In genomic region chr3:157981819-157982218, GRCh38 we compare ENCODE assay signal across 32 cellular contexts.
A peak's percentile ranks its signal among the peaks of the same experiment; 100 is the strongest.
DNase-seq lines count a peak whose midpoint lies in the region; ATAC-seq and TF ChIP-seq lines count a peak whose summit lies in the region.
"Had no signal": no experiment of that assay in that cellular context is flagged by ENCODE, and none has a peak within 500 bp of the region (broad histone marks: within the 10 kb centered on the region; RNA-seq: fewer than 3 reads in every experiment).

No MANE protein-coding gene starts in this region.

- dilution Hi-C loops in mammary epithelial cell (cut with HindIII; ENCODE audit: low sequenced_read_pairs): no loop called here

- H3K14ac ChIP-seq in trophoblast cell (ENCODE audit: low read length): no peak overlapping the region

- H3K79me2 ChIP-seq in mammary epithelial cell (ENCODE audit: insufficient read depth, low read length): no peaks in the 10 kb centered on the region
- no peaks in the 10 kb centered on the region for H3K79me2 ChIP-seq in trophoblast cell (ENCODE audit: control insufficient read depth, insufficient read depth, low read length, poor library complexity)

- no peak overlapping the region for H3K4ac ChIP-seq in trophoblast cell (ENCODE audit: low read depth, low read length)

- H3K9ac ChIP-seq in mammary epithelial cell (ENCODE audit: insufficient read depth, low read length): no peak overlapping the region
- no peak overlapping the region for H3K9ac ChIP-seq in trophoblast cell (ENCODE audit: low read length)

- H3K27ac ChIP-seq in mammary epithelial cell (ENCODE audit: insufficient read depth, low read depth, low read length) (no peak overlapping the region), trophoblast cell (ENCODE audit: low read depth, low read length) (no peak overlapping the region)
- H3K27ac ChIP-seq: HL-60, left ventricle myocardium inferior, right atrium auricular region, thoracic aorta, vagina, WERI-Rb-1 had no signal

- intact Hi-C loops in mammary epithelial cell (cut with micrococcal nuclease) (no loop called here), sciatic nerve (cut with DNase I) (no loop called here)

- H4K8ac ChIP-seq in trophoblast cell (ENCODE audit: low read depth, low read length): no peak overlapping the region

- H3K4me2 ChIP-seq in mammary epithelial cell (ENCODE audit: insufficient read depth, low read depth, low read length): no peak overlapping the region
- no peak overlapping the region for H3K4me2 ChIP-seq in trophoblast cell (ENCODE audit: low read length)

- no peak overlapping the region for H2BK12ac ChIP-seq in trophoblast cell (ENCODE audit: low read length)

- no peak overlapping the region for H2BK120ac ChIP-seq in trophoblast cell (ENCODE audit: insufficient read depth, low read length, poor library complexity)

- H3K36me3 ChIP-seq in mammary epithelial cell (ENCODE audit: insufficient read depth, low read length) (no peaks in the 10 kb centered on the region), trophoblast cell (ENCODE audit: control insufficient read depth in 1 of 2, insufficient read depth in 2 of 2, low read length in 2 of 2) (no peaks in the 10 kb centered on the region)
- H3K36me3 ChIP-seq: left ventricle myocardium inferior, right atrium auricular region, thoracic aorta, vagina, WERI-Rb-1 had no signal

- no peak overlapping the region for H2AK5ac ChIP-seq in trophoblast cell (ENCODE audit: low read length)

- H3K4me3 ChIP-seq in mammary epithelial cell (replicated peaks in 1 of 3; ENCODE audit: insufficient read depth in 1 of 3, low read depth in 2 of 3, low read length in 3 of 3): no peak overlapping the region
- no peak overlapping the region for H3K4me3 ChIP-seq in trophoblast cell (ENCODE audit: low read depth, low read length)
- H3K4me3 ChIP-seq: left ventricle myocardium inferior, right atrium auricular region, thoracic aorta, vagina had no signal

- no TSS peak for BruUV-seq in mammary epithelial cell (replicated peaks; lab: Mats Ljungman, UMichigan)

- H4K91ac ChIP-seq in trophoblast cell (ENCODE audit: low read depth, low read length): no peak overlapping the region

- DNase-seq in NCI-H510A treated with DMSO at 0.1 percent for 48 hours (lab: John Stamatoyannopoulos, UW) (peak; percentile 20), NCI-H510A (lab: John Stamatoyannopoulos, UW) (no peak), NCI-H774 (lab: John Stamatoyannopoulos, UW) (peak; percentile 53), mammary epithelial cell (peak; percentile 68), trophoblast cell (peak; percentile 4 to 18), sciatic nerve (ENCODE audit: low spot score) (no peak), GM13976 (ENCODE audit: low spot score) (no peak), OCI-M2 (lab: John Stamatoyannopoulos, UW; ENCODE audit: unreplicated experiment) (no peak)
- DNase-seq: activated CD4-positive, alpha-beta T cell treated with anti-CD3 and anti-CD28 coated beads for 4 hours; activated CD8-positive, alpha-beta T cell treated with anti-CD3 and anti-CD28 coated beads, Interleukin-2, amount 10 ng/mL, durations not matched to agents 7 days and 5 days; activated naive CD4-positive, alpha-beta T cell treated with anti-CD3 and anti-CD28 coated beads, Interleukin-2, amount 50 U/mL, for 16 hours; amygdala; Calu3; glutamatergic neuron; H9; Karpas-422; left ventricle myocardium inferior; NCI-H146; NCI-H2107; NCI-H82; Right ventricle myocardium superior; stimulated activated CD4-positive, alpha-beta T cell treated with anti-CD3 and anti-CD28 coated beads, Interleukin-2, amount 100 ng/mL, for 24 hours; stimulated activated CD8-positive, alpha-beta memory T cell treated with anti-CD3 and anti-CD28 coated beads, Interleukin-4, amount 100 ng/mL, for 48 hours; stimulated activated naive CD8-positive, alpha-beta T cell treated with anti-CD3 and anti-CD28 coated beads, Interleukin-15, amount 100 ng/mL, for 72 hours; SW 1271; T-helper 9 cell; WERI-Rb-1 had no signal

- 25% methylated on average over 3 of the region's 3 CpGs for WGBS in mammary epithelial cell (ENCODE audit: low coverage, missing lambda C conversion rate)
- WGBS in trophoblast cell (ENCODE audit: extremely low coverage, insufficient coverage, insufficient read length): no CpG with 5 or more reads among the region's 3 CpGs

- no peak overlapping the region for H3K18ac ChIP-seq in trophoblast cell (ENCODE audit: low read length)

- no peaks in the 10 kb centered on the region for H4K20me1 ChIP-seq in mammary epithelial cell (ENCODE audit: insufficient read depth, low read length)

- in situ Hi-C loops in mammary epithelial cell (cut with MboI; ENCODE audit: low sequenced_read_pairs in 2 of 2) (no loop called here), GM13976 (cut with MboI; ENCODE audit: low sequenced_read_pairs, unreplicated experiment) (no loop called here)

- no peak overlapping the region for H2BK5ac ChIP-seq in trophoblast cell (ENCODE audit: low read depth, low read length, poor library complexity)

- H3K27me3 ChIP-seq in mammary epithelial cell (ENCODE audit: insufficient read depth, low read length) (peaks cover 6% of the 10 kb centered on the region), trophoblast cell (ENCODE audit: insufficient read depth, low read length) (no peaks in the 10 kb centered on the region)
- H3K27me3 ChIP-seq: right atrium auricular region, vagina had no signal

- TF ChIP-seq CTCF in mammary epithelial cell (conservative IDR thresholded peaks at IDR 0.05 in 1 of 2, IDR thresholded peaks at IDR 0.05 in 1 of 2; ENCODE audit: extremely low read depth in 1 of 2, insufficient read depth in 1 of 2, low read depth in 1 of 2, low read length in 2 of 2) (no peak), GM13976 (IDR thresholded peaks at IDR 0.05; ENCODE audit: borderline replicate concordance, control extremely low read depth, extremely low read depth, insufficient read depth, missing control alignments) (no peak)

- no peaks in the 10 kb centered on the region for H3K79me1 ChIP-seq in trophoblast cell (ENCODE audit: low read length)

- H3K4me1 ChIP-seq in mammary epithelial cell (ENCODE audit: insufficient read depth, low read length) (no peaks in the 10 kb centered on the region), trophoblast cell (ENCODE audit: control insufficient read depth in 1 of 2, insufficient read depth in 2 of 2, low read length in 2 of 2) (no peaks in the 10 kb centered on the region)
- H3K4me1 ChIP-seq: left ventricle myocardium inferior, right atrium auricular region, vagina had no signal

- H3K9me3 ChIP-seq in mammary epithelial cell (replicated peaks; ENCODE audit: insufficient read depth, low read length) (no peaks in the 10 kb centered on the region), trophoblast cell (ENCODE audit: insufficient read depth, low read depth, low read length) (no peaks in the 10 kb centered on the region)
- H3K9me3 ChIP-seq: left ventricle myocardium inferior, right atrium auricular region, thoracic aorta, vagina had no signal

- no peak overlapping the region for H3K23ac ChIP-seq in trophoblast cell (ENCODE audit: low read length)

- H2AFZ ChIP-seq in mammary epithelial cell (ENCODE audit: low read depth, low read length): no peak overlapping the region
- H2AFZ ChIP-seq in trophoblast cell (ENCODE audit: insufficient read depth, low read length, poor library complexity): no peak overlapping the region

- CTCF ChIA-PET in mammary epithelial cell (lab: Charles Lee; ENCODE audit: low non-redundant PET): no interaction called here

- no peak for ATAC-seq in sciatic nerve
- ATAC-seq: activated CD8-positive, alpha-beta T cell treated with anti-CD3 and anti-CD28 coated beads, Interleukin-2, amount 10 ng/mL, durations not matched to agents 7 days and 5 days; HepG2; stimulated activated naive CD8-positive, alpha-beta T cell treated with anti-CD3 and anti-CD28 coated beads, Interleukin-15, amount 100 ng/mL, for 72 hours had no signal

- no peak overlapping the region for H4K12ac ChIP-seq in trophoblast cell (ENCODE audit: low read depth, low read length)

Comparison
In these comparisons a context has a peak if more than half of its experiments do, and no peak if none do; other contexts are left out.
1. DNase-seq: peak in NCI-H510A treated with DMSO at 0.1 percent for 48 hours (single experiment), NCI-H774 (single experiment), mammary epithelial cell (single experiment) and trophoblast cell (2 of 2); none in NCI-H510A (single experiment), sciatic nerve (single experiment), GM13976 (single experiment) and OCI-M2 (single experiment).